8 cellular contexts compared by ENCODE assay signal in the genomic region with DNA sequence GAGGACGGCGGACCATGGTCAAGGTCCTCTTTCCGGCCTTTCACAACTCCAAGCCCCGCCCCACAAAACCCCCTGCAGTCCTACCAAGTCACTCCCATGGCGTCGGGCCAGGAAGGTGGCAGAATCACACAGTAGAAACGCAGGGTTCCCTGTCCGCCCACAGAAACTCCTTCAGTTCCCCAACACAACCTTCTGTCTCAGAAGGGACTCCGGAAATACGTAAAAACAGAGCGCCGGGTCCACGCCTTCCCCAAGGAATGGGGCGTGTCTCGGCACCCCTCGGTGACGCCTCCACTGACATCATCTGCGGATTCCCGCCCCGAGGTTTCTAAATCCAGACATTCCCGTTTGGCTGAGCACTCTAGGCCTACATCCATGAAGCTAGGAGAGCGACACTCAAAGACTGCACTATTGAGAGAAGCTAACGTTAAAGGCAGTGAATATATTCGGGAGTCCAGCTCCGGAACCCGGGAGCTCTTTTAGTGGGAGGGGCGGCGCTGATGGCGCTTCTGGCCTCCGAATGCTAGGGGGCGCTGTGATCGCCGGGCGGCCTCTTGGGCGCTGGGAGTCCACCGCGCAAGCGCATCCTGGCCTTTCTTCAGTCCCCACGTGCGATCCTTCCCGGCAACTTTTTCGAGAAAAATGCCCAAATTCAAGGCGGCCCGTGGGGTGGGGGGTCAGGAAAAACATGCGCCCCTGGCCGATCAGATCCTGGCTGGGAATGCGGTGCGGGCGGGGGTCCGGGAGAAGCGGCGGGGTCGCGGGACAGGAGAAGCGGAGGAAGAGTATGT. TPM values are rescaled to one million over a fixed set of nuclear protein-coding genes. Genes with fewer than 3 reads are reported as not detected.
DNase-seq lines count a peak whose midpoint lies in the region; ATAC-seq and TF ChIP-seq lines count a peak whose summit lies in the region.

BYSL (plus strand) TSS at position 579 of the 791 bp plus-strand sequence; CDS start at position 643, 64 bp downstream.
MED20 (minus strand) TSS at position 219 of the 791 bp plus-strand sequence; CDS start at position 98, 121 bp downstream.

- intact Hi-C loops in PC-3 (cut with micrococcal nuclease): loop anchor here (1.0 to 5.0 kb wide), 4 partner anchors 26 to 134 kb away; partner anchors contain the start of genes TOMM6 and USP49

- H3K27ac ChIP-seq in PC-3 (ENCODE audit: low read length): peak within 1 kb of the TSS; percentile 89

- H3K9me3 ChIP-seq in PC-3 (ENCODE audit: low read length): no peaks in the 10 kb centered on the region
- no peaks in the 10 kb centered on the region for H3K9me3 ChIP-seq in mucosa of stomach (ENCODE audit: control insufficient read depth, low read length)

- ATAC-seq in GM21619 (IDR thresholded peaks at IDR 0.05; ENCODE audit: unreplicated experiment): peak; percentile 87
- peak; percentile 80 for ATAC-seq in PC-3

- TF ChIP-seq POLR2A in erythroblast (IDR thresholded peaks at IDR 0.05; ENCODE audit: low read length): peak; percentile 88

- H3K9ac ChIP-seq in PC-3 (ENCODE audit: low read length) (peak within 1 kb of the TSS; percentile 100), mucosa of stomach (ENCODE audit: low read length) (peak within 1 kb of the TSS; percentile 95)

- peaks cover 4% of the 10 kb centered on the region for H3F3A ChIP-seq in PC-3 (ENCODE audit: low read length, unreplicated experiment)

- TF ChIP-seq CTCF in PC-3 (conservative IDR thresholded peaks at IDR 0.05; ENCODE audit: low read depth, low read length): peak; percentile 96

- H4K20me1 ChIP-seq in PC-3 (ENCODE audit: low read length): peaks cover 9% of the 10 kb centered on the region; the same call in 1 of the 2 replicates

- H3K4me1 ChIP-seq in PC-3 (ENCODE audit: insufficient read depth, low read length) (peaks cover 37% of the 10 kb centered on the region), mucosa of stomach (ENCODE audit: control insufficient read depth, insufficient read depth, low read length) (peaks cover 25% of the 10 kb centered on the region)

- POLR2A ChIA-PET in PC-3 (lab: Charles Lee; ENCODE audit: unreplicated experiment): interaction anchor here (0.6 to 1.6 kb wide), 4 partner anchors 25 to 133 kb away, joined by 3 to 10 read pairs (median 6); partner anchors contain the start of gene TOMM6

- H3K27me3 ChIP-seq in PC-3 (ENCODE audit: low read length): no peaks in the 10 kb centered on the region
- no peaks in the 10 kb centered on the region for H3K27me3 ChIP-seq in mucosa of stomach (ENCODE audit: control insufficient read depth, insufficient read depth, low read length)

- H3K9me2 ChIP-seq in PC-3 (replicated peaks; ENCODE audit: low read length): no peaks in the 10 kb centered on the region

- H2AFZ ChIP-seq in PC-3 (ENCODE audit: low read length): peak within 1 kb of the TSS; percentile 91

- CTCF ChIA-PET in PC-3 (lab: Charles Lee): interaction anchor here (0.5 to 1.3 kb wide), 14 partner anchors 15 to 197 kb away, joined by 3 to 9 read pairs (median 4); partner anchors contain the start of genes FRS3 and USP49

- peak within 1 kb of the TSS; percentile 68 for H3K4me3 ChIP-seq in Jurkat, Clone E6-1 (ENCODE audit: low read length)
- peak within 1 kb of the TSS; percentile 99 for H3K4me3 ChIP-seq in PC-3 (ENCODE audit: low read length)
- H3K4me3 ChIP-seq in mucosa of stomach (ENCODE audit: low read length): peak within 1 kb of the TSS; percentile 66

- peak within 1 kb of the TSS; percentile 96 for H3K4me2 ChIP-seq in PC-3 (ENCODE audit: low read length)

- BruUV-seq in PC-3 (replicated peaks; lab: Mats Ljungman, UMichigan): no TSS peak

- H3K79me2 ChIP-seq in PC-3 (ENCODE audit: low read length): peaks cover 81% of the 10 kb centered on the region

- H3K36me3 ChIP-seq in PC-3 (ENCODE audit: low read depth, low read length) (peaks cover 12% of the 10 kb centered on the region; the same call in 1 of the 2 replicates), mucosa of stomach (ENCODE audit: control insufficient read depth, insufficient read depth, low read length) (no peaks in the 10 kb centered on the region)

- DNase-seq in DMS79 (lab: John Stamatoyannopoulos, UW): peak; percentile 88
- peak; percentile 92 for DNase-seq in Jurkat, Clone E6-1 (ENCODE audit: low read depth, low spot score)
- peak; percentile 94 for DNase-seq in PC-3
- peak; percentile 96 for DNase-seq in activated T-cell treated with anti-CD3 and anti-CD28 coated beads, Interleukin-2, amount 50 U/mL, for 1 hour
- DNase-seq in erythroblast (lab: John Stamatoyannopoulos, UW): peak; percentile 96 to 98
- DNase-seq in stimulated activated CD8-positive, alpha-beta memory T cell treated with anti-CD3 and anti-CD28 coated beads, Interleukin-7, amount 100 ng/mL, for 1 hour (ENCODE audit: low read depth in 2 of 2): peak; percentile 91 to 95

RNA-seq across cellular contexts. Expression of gene BYSL, which starts in this region (rescaled TPM):
- polyA plus RNA-seq in Jurkat, Clone E6-1 (2012; ENCODE audit: insufficient read depth, insufficient read length): 87.7 TPM
- total RNA-seq in PC-3 (2014; rRNA removed): 46.5 and 84.1 TPM in 2 replicates

RNA-seq across cellular contexts. Expression of gene MED20, which starts in this region (rescaled TPM):
- polyA plus RNA-seq in Jurkat, Clone E6-1 (2012; ENCODE audit: insufficient read depth, insufficient read length): 36.1 TPM
- total RNA-seq in PC-3 (2014; rRNA removed): 27.5 and 28.5 TPM in 2 replicates

Comparison
In these comparisons a context has a peak if more than half of its experiments do, and no peak if none do; other contexts are left out.
1. Peak in every context shown above with its lines: DNase-seq, ATAC-seq, H3K4me3 ChIP-seq and H3K27ac ChIP-seq.